ENCODE assay signal across 8 cellular contexts in the genomic region with DNA sequence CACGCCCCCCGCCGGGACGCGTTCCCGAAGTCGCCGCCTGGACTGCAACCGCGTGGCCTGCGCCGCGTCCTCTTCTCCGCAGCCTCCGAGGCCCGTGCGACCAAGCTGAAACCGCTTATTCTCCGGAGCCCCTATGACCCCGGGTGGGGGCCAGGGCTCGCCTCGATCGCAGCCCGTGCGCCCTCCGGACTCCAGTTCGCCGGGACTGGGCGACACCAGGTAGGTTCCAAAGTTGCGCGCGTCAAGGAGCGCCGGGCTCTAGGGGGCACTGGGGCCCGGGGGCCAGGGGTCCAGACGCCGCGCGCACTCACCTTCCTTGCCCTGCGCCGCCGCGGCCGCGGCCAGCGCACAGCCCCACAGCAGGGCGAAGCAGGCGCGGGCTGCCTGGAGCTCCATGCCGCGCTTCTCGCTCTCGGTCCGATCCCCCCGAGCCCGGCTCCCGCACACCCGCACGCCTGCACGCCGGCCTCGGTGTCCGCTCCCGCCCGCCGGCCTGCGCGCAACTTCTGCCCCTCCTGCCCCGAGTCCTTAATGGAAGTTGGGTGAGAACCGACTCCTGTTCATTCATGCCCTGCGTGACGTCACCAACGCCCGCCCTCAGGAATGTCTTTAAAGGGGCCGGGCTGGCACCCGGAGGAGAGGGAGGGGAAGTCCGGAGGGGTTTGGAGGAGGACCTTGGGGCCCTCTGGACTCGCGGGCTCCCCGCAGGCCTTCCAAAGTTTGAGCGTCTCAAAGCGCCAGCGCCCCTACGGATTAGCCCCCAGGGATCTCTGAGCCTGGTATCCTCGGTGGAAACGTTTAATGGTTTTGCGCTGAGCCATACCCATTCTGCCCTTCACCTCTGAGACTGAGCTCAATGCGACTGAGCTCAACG. TPM values are rescaled to one million over a fixed set of nuclear protein-coding genes. Genes with fewer than 3 reads are reported as not detected.
DNase-seq lines count a peak whose midpoint lies in the region; TF ChIP-seq lines count a peak whose summit lies in the region.

Gene EPHA2, minus strand, starts transcription at position 533 of the 874 bp plus-strand sequence. Its CDS starts 137 bp downstream, at position 396.

- peak within 1 kb of the TSS; percentile 93 for H3K4me3 ChIP-seq in A673 (ENCODE audit: low read depth, low read length, poor library complexity, severe bottlenecking)
- H3K4me3 ChIP-seq in GM23248, result peak within 1 kb of the TSS; percentile 86
- H3K4me3 ChIP-seq in thymus (ENCODE audit: low read length), result peak within 1 kb of the TSS; percentile 36

- peaks cover 40% of the 10 kb centered on the region for H3K79me2 ChIP-seq in GM23248 (ENCODE audit: insufficient read depth)

- H4K20me1 ChIP-seq in GM23248 (ENCODE audit: insufficient read depth), result no peaks in the 10 kb centered on the region

- no peaks in the 10 kb centered on the region for H3K9me2 ChIP-seq in GM23248 (ENCODE audit: insufficient read depth)

- peak within 1 kb of the TSS; percentile 86 for H3K4me2 ChIP-seq in GM23248 (ENCODE audit: unreplicated experiment)

- no peak for TF ChIP-seq CTCF in A673 (conservative IDR thresholded peaks at IDR 0.05; ENCODE audit: low read depth, low read length)

- H3K9me3 ChIP-seq in A673 (ENCODE audit: low read depth, low read length, poor library complexity, severe bottlenecking) (no peaks in the 10 kb centered on the region), GM23248 (ENCODE audit: low read depth) (no peaks in the 10 kb centered on the region), thymus (ENCODE audit: control insufficient read depth) (no peaks in the 10 kb centered on the region)

- peaks cover 21% of the 10 kb centered on the region for H3F3A ChIP-seq in GM23248 (ENCODE audit: insufficient read depth)

- H3K4me1 ChIP-seq in A673 (ENCODE audit: insufficient read depth, low read length, poor library complexity, severe bottlenecking) (peaks cover 44% of the 10 kb centered on the region), GM23248 (ENCODE audit: insufficient read depth) (peaks cover 41% of the 10 kb centered on the region), thymus (ENCODE audit: control insufficient read depth, insufficient read depth, low read length) (peaks cover 54% of the 10 kb centered on the region)

- peak; percentile 95 for DNase-seq in A673 (ENCODE audit: low spot score)
- peak; percentile 88 for DNase-seq in GM23248
- peak; percentile 95 for DNase-seq in SW480 (ENCODE audit: low spot score)
- DNase-seq in epidermal melanocyte (ENCODE audit: insufficient read length, low spot score), result peak; percentile 84
- DNase-seq in medulla oblongata (ENCODE audit: extremely low spot score), result peak; percentile 82
- no peak for DNase-seq in KG1 (lab: John Stamatoyannopoulos, UW)
- no peak for DNase-seq in DMS79 (lab: John Stamatoyannopoulos, UW)

- 14% methylated on average over 68 to 73 of the region's 89 CpGs for WGBS in GM23248 (ENCODE audit: low coverage in 1 of 2, low lambda C conversion rate in 2 of 2, missing lambda C conversion rate in 2 of 2), 2 experiments
- WGBS in thymus, result 7% methylated on average over 89 of the region's 89 CpGs

- peak within 1 kb of the TSS; percentile 70 for H3K9ac ChIP-seq in GM23248

- intact Hi-C loops in A673 (cut with micrococcal nuclease; ENCODE audit: unreplicated experiment), result loop anchor here (2.0 kb wide), 1 partner anchor 77 kb away; no protein-coding TSS in a partner anchor

- POLR2A ChIA-PET in A673 (lab: Charles Lee; ENCODE audit: low non-redundant PET), result interaction anchor here (0.6 to 0.7 kb wide), 2 partner anchors 13 to 101 kb away, joined by 3 read pairs; no protein-coding TSS in a partner anchor

- H3K27ac ChIP-seq in A673 (ENCODE audit: low read depth, low read length, poor library complexity, severe bottlenecking), result peak within 1 kb of the TSS; percentile 95
- peak within 1 kb of the TSS; percentile 17 for H3K27ac ChIP-seq in GM23248
- H3K27ac ChIP-seq in thymus (ENCODE audit: low read depth), result peak within 1 kb of the TSS; percentile 43

- in situ Hi-C loops in GM23248 (cut with MboI), result no loop called here

- H3K27me3 ChIP-seq in A673 (replicated peaks; ENCODE audit: insufficient read depth, low read depth, low read length, poor library complexity), result no peaks in the 10 kb centered on the region
- H3K27me3 ChIP-seq in GM23248 (replicated peaks; ENCODE audit: insufficient read depth), result no peaks in the 10 kb centered on the region
- H3K27me3 ChIP-seq in thymus (ENCODE audit: control insufficient read depth, insufficient read depth), result peaks cover 41% of the 10 kb centered on the region

- H2AFZ ChIP-seq in GM23248, result peak within 1 kb of the TSS; percentile 66

- CTCF ChIA-PET in A673 (lab: Charles Lee), result interaction anchor here (1.6 kb wide), 1 partner anchor 77 kb away, joined by 8 read pairs; no protein-coding TSS in a partner anchor

- TSS peak; percentile 43 for BruUV-seq in A673 (replicated peaks; lab: Mats Ljungman, UMichigan)

- H3K36me3 ChIP-seq in A673 (ENCODE audit: insufficient read depth, low read length, poor library complexity, severe bottlenecking), result peaks cover under 1% of the 10 kb centered on the region
- no peaks in the 10 kb centered on the region for H3K36me3 ChIP-seq in GM23248 (ENCODE audit: low read depth)
- no peaks in the 10 kb centered on the region for H3K36me3 ChIP-seq in thymus (ENCODE audit: control insufficient read depth, insufficient read depth)

RNA-seq across cellular contexts. Expression of gene EPHA2, which starts in this region (rescaled TPM):
- 70.5 and 91.6 TPM in 2 replicates for total RNA-seq in A673 (2021)
- total RNA-seq in GM23248 (2014; rRNA removed; shearing (Covaris generic)), result 20.4 and 21.7 TPM in 2 replicates
- polyA plus RNA-seq in GM23248 (2016; fragmentation: Nextera tagmentation; extraction: Ambion mirVana) (8.0 and 8.8 TPM in 2 replicates), thymus (6.2 TPM)

Comparison
In these comparisons a context has a peak if more than half of its experiments do, and no peak if none do; other contexts are left out.
1. DNase-seq: peak in A673 (single experiment), GM23248 (single experiment), SW480 (single experiment), epidermal melanocyte (single experiment) and medulla oblongata (single experiment); none in KG1 (single experiment) and DMS79 (single experiment).
2. H3K27ac ChIP-seq: peak in every context shown above with its lines; median percentile 95 in A673; 43 in thymus; 17 in GM23248.
3. H3K4me3 ChIP-seq: peak in every context shown above with its lines; median percentile 93 in A673; 86 in GM23248; 36 in thymus.